11 cellular contexts compared by ENCODE assay signal in the genomic region with DNA sequence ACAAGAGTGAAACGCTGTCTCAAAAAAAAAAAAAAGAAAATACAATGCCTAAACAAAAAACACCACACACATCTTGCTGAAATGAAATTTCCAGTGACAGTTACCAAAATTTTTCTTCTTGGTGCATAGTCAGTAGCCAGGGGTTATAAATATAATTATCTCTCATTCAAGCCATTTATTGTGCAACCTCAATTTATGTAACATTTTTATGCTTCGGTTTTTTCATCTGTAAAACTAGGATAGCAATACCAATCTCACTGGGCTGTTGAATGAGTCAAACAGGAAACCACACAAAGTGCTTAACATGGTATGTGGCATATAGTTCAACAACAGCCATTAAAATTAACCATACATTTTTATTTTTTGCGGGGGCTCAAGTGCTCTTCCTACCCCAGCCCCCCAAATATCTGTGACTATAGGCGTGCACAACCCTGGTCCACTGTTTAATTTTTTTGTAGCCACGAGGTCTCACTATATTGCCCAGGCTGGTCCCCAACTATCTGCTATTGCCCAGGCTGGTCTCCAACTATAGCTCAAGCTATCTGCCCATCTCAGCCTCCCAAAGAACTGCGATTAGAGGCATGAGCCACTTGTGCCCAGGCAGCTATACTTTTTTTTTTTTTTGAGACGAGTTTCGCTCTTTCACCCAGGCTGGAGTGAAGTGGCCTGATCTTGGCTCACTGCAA. TPM values are rescaled to one million over a fixed set of nuclear protein-coding genes. Genes with fewer than 3 reads are reported as not detected.
A peak's percentile ranks its signal among the peaks of the same experiment; 100 is the strongest.
DNase-seq lines count a peak whose midpoint lies in the region; ATAC-seq and TF ChIP-seq lines count a peak whose summit lies in the region.
"Had no signal": no experiment of that assay in that cellular context is flagged by ENCODE, and none has a peak within 500 bp of the region (broad histone marks: within the 10 kb centered on the region; RNA-seq: fewer than 3 reads in every experiment).

No MANE protein-coding gene starts in this region.

- peak; percentile 75 to 76 for ATAC-seq in natural killer cell treated with Interleukin-12 subunit alpha and Interleukin-12 subunit beta and Interleukin-15 and Interleukin-18, amount 100 ng/mL, for 72 hours
- no peak for ATAC-seq in GM19397 (IDR thresholded peaks at IDR 0.05; ENCODE audit: unreplicated experiment)
- no peak for ATAC-seq in HG03342 (IDR thresholded peaks at IDR 0.05; ENCODE audit: unreplicated experiment)

- H3K36me3 Mint-ChIP-seq in activated naive CD8-positive, alpha-beta T cell treated with anti-CD3 and anti-CD28 coated beads for 36 hours: peaks cover 26% of the 10 kb centered on the region
- H3K36me3 Mint-ChIP-seq in natural killer cell treated with Interleukin-12 subunit alpha and Interleukin-12 subunit beta and Interleukin-15 and Interleukin-18, amount 100 ng/mL, for 72 hours: peaks cover 17% of the 10 kb centered on the region

- H3K9me3 Mint-ChIP-seq in activated naive CD8-positive, alpha-beta T cell treated with anti-CD3 and anti-CD28 coated beads for 36 hours: no peaks in the 10 kb centered on the region
- no peaks in the 10 kb centered on the region for H3K9me3 Mint-ChIP-seq in natural killer cell treated with Interleukin-12 subunit alpha and Interleukin-12 subunit beta and Interleukin-15 and Interleukin-18, amount 100 ng/mL, for 72 hours

- H3K4me3 Mint-ChIP-seq in activated naive CD8-positive, alpha-beta T cell treated with anti-CD3 and anti-CD28 coated beads for 36 hours: peak overlapping the region; percentile 57
- H3K4me3 Mint-ChIP-seq in natural killer cell treated with Interleukin-12 subunit alpha and Interleukin-12 subunit beta and Interleukin-15 and Interleukin-18, amount 100 ng/mL, for 72 hours: peak overlapping the region; percentile 73

- H3K4me1 Mint-ChIP-seq in activated naive CD8-positive, alpha-beta T cell treated with anti-CD3 and anti-CD28 coated beads for 36 hours: peaks cover 23% of the 10 kb centered on the region
- H3K4me1 Mint-ChIP-seq in natural killer cell treated with Interleukin-12 subunit alpha and Interleukin-12 subunit beta and Interleukin-15 and Interleukin-18, amount 100 ng/mL, for 72 hours (ENCODE audit: low read depth in 2 of 2): peaks cover 34 to 38% of the 10 kb centered on the region in 2 donors

- peaks cover 6% of the 10 kb centered on the region for H3K36me3 ChIP-seq in GM06990 (ENCODE audit: control insufficient read depth, insufficient read depth, low read length)

- H3K4me3 ChIP-seq in GM06990 (replicated peaks; ENCODE audit: low read depth, low read length): peak overlapping the region; percentile 25; the same call in 1 of the 2 replicates
- H3K4me3 ChIP-seq: SJSA1 had no signal

- DNase-seq in GM06990 (ENCODE audit: extremely low read depth, insufficient read length) (peak; percentile 50), M059J (ENCODE audit: low read depth) (peak; percentile 57), posterior cingulate gyrus (no peak)
- DNase-seq in activated naive CD8-positive, alpha-beta T cell treated with anti-CD3 and anti-CD28 coated beads for 36 hours: peak; percentile 6
- DNase-seq in natural killer cell treated with Interleukin-12 subunit alpha and Interleukin-12 subunit beta and Interleukin-15 and Interleukin-18, amount 100 ng/mL, for 72 hours (ENCODE audit: low spot score): peak; percentile 67
- no peak for DNase-seq in stimulated activated CD4-positive, alpha-beta T cell treated with anti-CD3 and anti-CD28 coated beads, Interleukin-1b, Interleukin-23, amount 100 ng/mL, for 48 hours
- DNase-seq: cerebellar nuclear complex, mesendoderm had no signal

- H3K27me3 Mint-ChIP-seq in activated naive CD8-positive, alpha-beta T cell treated with anti-CD3 and anti-CD28 coated beads for 36 hours: no peaks in the 10 kb centered on the region
- H3K27me3 Mint-ChIP-seq in natural killer cell treated with Interleukin-12 subunit alpha and Interleukin-12 subunit beta and Interleukin-15 and Interleukin-18, amount 100 ng/mL, for 72 hours: no peaks in the 10 kb centered on the region

- TF ChIP-seq CTCF in GM06990 (IDR thresholded peaks at IDR 0.05; ENCODE audit: insufficient read depth, low read length, poor library complexity, severe bottlenecking): no peak

- H3K27ac Mint-ChIP-seq in activated naive CD8-positive, alpha-beta T cell treated with anti-CD3 and anti-CD28 coated beads for 36 hours: peak overlapping the region; percentile 70
- peak overlapping the region; percentile 99 to 100 for H3K27ac Mint-ChIP-seq in natural killer cell treated with Interleukin-12 subunit alpha and Interleukin-12 subunit beta and Interleukin-15 and Interleukin-18, amount 100 ng/mL, for 72 hours

- intact Hi-C loops in posterior cingulate gyrus (cut with DNase I): no loop called here

- no peaks in the 10 kb centered on the region for H3K27me3 ChIP-seq in GM06990 (replicated peaks; ENCODE audit: control insufficient read depth, insufficient read depth, low read length)
- H3K27me3 ChIP-seq: SJSA1 had no signal

RNA-seq across cellular contexts. Expression of gene COG4, which starts 2.6 kb away (rescaled TPM):
- total RNA-seq in M059J (2014; rRNA removed; shearing (Covaris generic)): 51.2 and 85.0 TPM in 2 replicates
- total RNA-seq in activated naive CD8-positive, alpha-beta T cell treated with anti-CD3 and anti-CD28 coated beads for 36 hours: 10 to 100 TPM; 45.5 TPM
- total RNA-seq in natural killer cell treated with Interleukin-12 subunit alpha and Interleukin-12 subunit beta and Interleukin-15 and Interleukin-18, amount 100 ng/mL, for 72 hours: 10 to 100 TPM; 39.5 to 54.8 TPM

RNA-seq across cellular contexts. Expression of gene SF3B3, which starts 2.9 kb away (rescaled TPM):
- 256 and 270 TPM in 2 replicates for total RNA-seq in M059J (2014; rRNA removed; shearing (Covaris generic))
- 100 to 1,000 TPM; 545 to 550 TPM for total RNA-seq in activated naive CD8-positive, alpha-beta T cell treated with anti-CD3 and anti-CD28 coated beads for 36 hours
- total RNA-seq in natural killer cell treated with Interleukin-12 subunit alpha and Interleukin-12 subunit beta and Interleukin-15 and Interleukin-18, amount 100 ng/mL, for 72 hours: 100 to 1,000 TPM; 394 to 560 TPM

Comparison
In these comparisons a context has a peak if more than half of its experiments do, and no peak if none do; other contexts are left out.
1. DNase-seq: peak in GM06990 (single experiment), M059J (single experiment), activated naive CD8-positive, alpha-beta T cell treated with anti-CD3 and anti-CD28 coated beads for 36 hours (single experiment) and natural killer cell treated with Interleukin-12 subunit alpha and Interleukin-12 subunit beta and Interleukin-15 and Interleukin-18, amount 100 ng/mL, for 72 hours (single experiment); none in stimulated activated CD4-positive, alpha-beta T cell treated with anti-CD3 and anti-CD28 coated beads, Interleukin-1b, Interleukin-23, amount 100 ng/mL, for 48 hours (single experiment) and posterior cingulate gyrus (0 of 10).
2. ATAC-seq: peak in natural killer cell treated with Interleukin-12 subunit alpha and Interleukin-12 subunit beta and Interleukin-15 and Interleukin-18, amount 100 ng/mL, for 72 hours (2 of 2); none in GM19397 (single experiment) and HG03342 (single experiment).